Comparison of ENCODE assay signal across 8 cellular contexts in genomic region chr15:66356359-66357236, GRCh38. TPM values are rescaled to one million over a fixed set of nuclear protein-coding genes. Genes with fewer than 3 reads are reported as not detected.
A peak's percentile ranks its signal among the peaks of the same experiment; 100 is the strongest.
DNase-seq lines count a peak whose midpoint lies in the region; ATAC-seq, FAIRE-seq and TF ChIP-seq lines count a peak whose summit lies in the region.

A gene with protein sequence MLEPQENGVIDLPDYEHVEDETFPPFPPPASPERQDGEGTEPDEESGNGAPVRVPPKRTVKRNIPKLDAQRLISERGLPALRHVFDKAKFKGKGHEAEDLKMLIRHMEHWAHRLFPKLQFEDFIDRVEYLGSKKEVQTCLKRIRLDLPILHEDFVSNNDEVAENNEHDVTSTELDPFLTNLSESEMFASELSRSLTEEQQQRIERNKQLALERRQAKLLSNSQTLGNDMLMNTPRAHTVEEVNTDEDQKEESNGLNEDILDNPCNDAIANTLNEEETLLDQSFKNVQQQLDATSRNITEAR (minus strand): TSS chr15:66356685. CDS start chr15:66352947, 3,738 bp downstream.

- H3K4me1 ChIP-seq in pancreas (no peaks in the 10 kb centered on the region), tibial artery (peaks cover 0 to 4% (median 0%) of the 10 kb centered on the region in 4 donors)

- H3K9me3 ChIP-seq in pancreas (no peaks in the 10 kb centered on the region), tibial artery (no peaks in the 10 kb centered on the region)

- peak; percentile 85 for TF ChIP-seq POLR2A in GM12891 (IDR thresholded peaks at IDR 0.05; ENCODE audit: low read depth, low read length)

- DNase-seq in GM12891 (ENCODE audit: insufficient read length, low spot score) (peak; percentile 81), NCI-H1417 treated with DMSO at 0.1 percent for 48 hours (lab: John Stamatoyannopoulos, UW) (peak; percentile 88), SW 1271 (lab: John Stamatoyannopoulos, UW) (peak; percentile 92 to 96), Right ventricle myocardium superior (peak; percentile 98), pancreas (peak; percentile 92 to 98 (median 96)), tibial artery (peak; percentile 93 to 97)
- peak; percentile 88 for DNase-seq in activated naive CD8-positive, alpha-beta T cell treated with anti-CD3 and anti-CD28 coated beads, Interleukin-2, amount 50 U/mL, for 16 hours (ENCODE audit: low read depth, low spot score)

- H3K27me3 ChIP-seq in pancreas (no peaks in the 10 kb centered on the region), tibial artery (no peaks in the 10 kb centered on the region)

- TF ChIP-seq CTCF in pancreas (IDR thresholded peaks at IDR 0.05): no peak
- TF ChIP-seq CTCF in tibial artery (IDR thresholded peaks at IDR 0.05): no peak

- intact Hi-C loops in Right ventricle myocardium superior (cut with DNase I): no loop called here
- intact Hi-C loops in pancreas (cut with DNase I): no loop called here
- intact Hi-C loops in tibial artery (cut with DNase I; ENCODE audit: low total_unique reads): no loop called here

- 5 to 6% methylated on average over 51 of the region's 51 CpGs for WGBS in pancreas, 2 donors

- H3K36me3 ChIP-seq in pancreas (no peaks in the 10 kb centered on the region), tibial artery (peaks cover 0 to 12% (median 8%) of the 10 kb centered on the region in 3 donors)

- FAIRE-seq in GM12891 (lab: Jason Lieb, UNC) (peak; percentile 80), pancreas (lab: Jason Lieb, UNC) (peak; percentile 23)

- H3K27ac ChIP-seq in pancreas (peak within 1 kb of the TSS in 3 of 4 donors; percentile 33 to 52 (median 49)), tibial artery (peak within 1 kb of the TSS; percentile 69 to 74)

- ATAC-seq in HG02798 (IDR thresholded peaks at IDR 0.05; ENCODE audit: poor library complexity, unreplicated experiment) (peak; percentile 95), Right ventricle myocardium superior (ENCODE audit: poor library complexity) (peak; percentile 99), pancreas (peak; percentile 99 to 100 (median 100))

- H3K4me3 ChIP-seq in pancreas (peak within 1 kb of the TSS; percentile 42 to 69 (median 53)), tibial artery (peak within 1 kb of the TSS; percentile 56 to 67)

TF ChIP-seq in GM12891, 5 proteins besides CTCF, POLR2A, EP300 and RAD21:
- peak; percentile 75; the same call in 1 of the 2 replicates for TF ChIP-seq TAF1 (IDR thresholded peaks at IDR 0.05; ENCODE audit: low read depth, low read length)
- no peak for TF ChIP-seq PAX5 (IDR thresholded peaks at IDR 0.05; ENCODE audit: insufficient read depth, low read length, severe bottlenecking)
- peak; percentile 52 for TF ChIP-seq SPI1 (IDR thresholded peaks at IDR 0.05; ENCODE audit: low read depth, low read length)
- TF ChIP-seq POLR2AphosphoS5 (IDR thresholded peaks at IDR 0.05; ENCODE audit: low read depth, low read length): peak; percentile 75; the same call in 1 of the 2 replicates
- TF ChIP-seq POU2F2 (IDR thresholded peaks at IDR 0.05; ENCODE audit: low read depth, low read length): peak; percentile 89

RNA-seq across cellular contexts. Expression of the gene that starts here (rescaled TPM):
- polyA plus RNA-seq in GM12891 (2012; ENCODE audit: low read depth, missing spikeins): 22.8 TPM
- total RNA-seq in Right ventricle myocardium superior (3.2 TPM), pancreas (1 to 10 TPM; 2.5 to 4.6 (median 3.4) TPM)
- 1 to 10 TPM; 2.8 to 5.2 TPM for polyA plus RNA-seq in pancreas

Comparison
In these comparisons a context has a peak if more than half of its experiments do, and no peak if none do; other contexts are left out.
1. Peak in every context shown above with its lines: DNase-seq, ATAC-seq, H3K4me3 ChIP-seq and H3K27ac ChIP-seq.